In genomic region chr18:78962098-78962497, GRCh38 we compare ENCODE assay signal across 3 cellular contexts.
TF ChIP-seq lines count a peak whose summit lies in the region.

No MANE protein-coding gene starts in this region.

TF ChIP-seq in HepG2, 621 proteins besides CTCF, POLR2A, EP300 and RAD21:
- TF ChIP-seq E2F5 (CRISPR knock-in tag; conservative IDR thresholded peaks at IDR 0.05) (no peak), SP1 (IDR thresholded peaks at IDR 0.05) (no peak), SP1 (CRISPR knock-in tag; IDR thresholded peaks at IDR 0.05) (no peak), ETS1 (CRISPR knock-in tag; IDR thresholded peaks at IDR 0.05) (no peak), FOXA1 (IDR thresholded peaks at IDR 0.05) (0 out of 2 replicates have a peak, but pooled peaks have one; percentile 11), FOXA1 (CRISPR knock-in tag; IDR thresholded peaks at IDR 0.05) (no peak), PITX1 (CRISPR knock-in tag; IDR thresholded peaks at IDR 0.05) (no peak), TCF7 (IDR thresholded peaks at IDR 0.05; ENCODE audit: low read depth) (no peak), EHMT2 (IDR thresholded peaks at IDR 0.05; ENCODE audit: borderline replicate concordance, low read depth, low read length) (no peak), KAT7 (CRISPR knock-in tag; IDR thresholded peaks at IDR 0.05; ENCODE audit: borderline replicate concordance) (no peak)
- TF ChIP-seq, protein P1, sequence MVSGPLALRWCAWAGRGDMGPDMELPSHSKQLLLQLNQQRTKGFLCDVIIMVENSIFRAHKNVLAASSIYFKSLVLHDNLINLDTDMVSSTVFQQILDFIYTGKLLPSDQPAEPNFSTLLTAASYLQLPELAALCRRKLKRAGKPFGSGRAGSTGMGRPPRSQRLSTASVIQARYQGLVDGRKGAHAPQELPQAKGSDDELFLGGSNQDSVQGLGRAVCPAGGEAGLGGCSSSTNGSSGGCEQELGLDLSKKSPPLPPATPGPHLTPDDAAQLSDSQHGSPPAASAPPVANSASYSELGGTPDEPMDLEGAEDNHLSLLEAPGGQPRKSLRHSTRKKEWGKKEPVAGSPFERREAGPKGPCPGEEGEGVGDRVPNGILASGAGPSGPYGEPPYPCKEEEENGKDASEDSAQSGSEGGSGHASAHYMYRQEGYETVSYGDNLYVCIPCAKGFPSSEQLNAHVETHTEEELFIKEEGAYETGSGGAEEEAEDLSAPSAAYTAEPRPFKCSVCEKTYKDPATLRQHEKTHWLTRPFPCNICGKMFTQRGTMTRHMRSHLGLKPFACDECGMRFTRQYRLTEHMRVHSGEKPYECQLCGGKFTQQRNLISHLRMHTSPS (CRISPR knock-in tag; IDR thresholded peaks at IDR 0.05; ENCODE audit: low read depth), result no peak
- TF ChIP-seq, protein P2, sequence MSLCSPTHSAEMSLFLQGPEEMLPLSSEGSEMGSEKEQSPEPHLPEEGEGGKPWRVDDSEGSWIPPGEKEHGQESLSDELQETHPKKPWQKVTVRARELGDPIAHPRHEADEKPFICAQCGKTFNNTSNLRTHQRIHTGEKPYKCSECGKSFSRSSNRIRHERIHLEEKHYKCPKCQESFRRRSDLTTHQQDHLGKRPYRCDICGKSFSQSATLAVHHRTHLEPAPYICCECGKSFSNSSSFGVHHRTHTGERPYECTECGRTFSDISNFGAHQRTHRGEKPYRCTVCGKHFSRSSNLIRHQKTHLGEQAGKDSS (CRISPR knock-in tag; IDR thresholded peaks at IDR 0.05; ENCODE audit: borderline replicate concordance, low read depth), result no peak
- TF ChIP-seq, protein P3, sequence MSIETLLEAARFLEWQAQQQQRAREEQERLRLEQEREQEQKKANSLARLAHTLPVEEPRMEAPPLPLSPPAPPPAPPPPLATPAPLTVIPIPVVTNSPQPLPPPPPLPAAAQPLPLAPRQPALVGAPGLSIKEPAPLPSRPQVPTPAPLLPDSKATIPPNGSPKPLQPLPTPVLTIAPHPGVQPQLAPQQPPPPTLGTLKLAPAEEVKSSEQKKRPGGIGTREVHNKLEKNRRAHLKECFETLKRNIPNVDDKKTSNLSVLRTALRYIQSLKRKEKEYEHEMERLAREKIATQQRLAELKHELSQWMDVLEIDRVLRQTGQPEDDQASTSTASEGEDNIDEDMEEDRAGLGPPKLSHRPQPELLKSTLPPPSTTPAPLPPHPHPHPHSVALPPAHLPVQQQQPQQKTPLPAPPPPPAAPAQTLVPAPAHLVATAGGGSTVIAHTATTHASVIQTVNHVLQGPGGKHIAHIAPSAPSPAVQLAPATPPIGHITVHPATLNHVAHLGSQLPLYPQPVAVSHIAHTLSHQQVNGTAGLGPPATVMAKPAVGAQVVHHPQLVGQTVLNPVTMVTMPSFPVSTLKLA (IDR thresholded peaks at IDR 0.05), result peak; percentile 99

TF ChIP-seq in GM12878, 131 proteins besides CTCF, POLR2A, EP300 and RAD21:
- TF ChIP-seq STAT1 (conservative IDR thresholded peaks at IDR 0.05) (no peak), PBX3 (IDR thresholded peaks at IDR 0.05; ENCODE audit: insufficient replicate concordance, low read depth, low read length) (peak; percentile 15)
- TF ChIP-seq, protein P4, sequence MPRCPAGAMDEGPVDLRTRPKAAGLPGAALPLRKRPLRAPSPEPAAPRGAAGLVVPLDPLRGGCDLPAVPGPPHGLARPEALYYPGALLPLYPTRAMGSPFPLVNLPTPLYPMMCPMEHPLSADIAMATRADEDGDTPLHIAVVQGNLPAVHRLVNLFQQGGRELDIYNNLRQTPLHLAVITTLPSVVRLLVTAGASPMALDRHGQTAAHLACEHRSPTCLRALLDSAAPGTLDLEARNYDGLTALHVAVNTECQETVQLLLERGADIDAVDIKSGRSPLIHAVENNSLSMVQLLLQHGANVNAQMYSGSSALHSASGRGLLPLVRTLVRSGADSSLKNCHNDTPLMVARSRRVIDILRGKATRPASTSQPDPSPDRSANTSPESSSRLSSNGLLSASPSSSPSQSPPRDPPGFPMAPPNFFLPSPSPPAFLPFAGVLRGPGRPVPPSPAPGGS (IDR thresholded peaks at IDR 0.05; ENCODE audit: borderline replicate concordance, insufficient read depth, low read depth, low read length, poor library complexity, severe bottlenecking), result peak; percentile 55

TF ChIP-seq in H1, 55 proteins besides CTCF, POLR2A, EP300 and RAD21:
- no peak for TF ChIP-seq SRF (IDR thresholded peaks at IDR 0.05; ENCODE audit: low read depth, low read length)
- TF ChIP-seq CTBP2 (IDR thresholded peaks at IDR 0.05; ENCODE audit: borderline replicate concordance, insufficient read depth, insufficient read length, low read length), result no peak
- no peak for TF ChIP-seq ASH2L (IDR thresholded peaks at IDR 0.05; ENCODE audit: low read length)
- TF ChIP-seq HDAC2 (IDR thresholded peaks at IDR 0.05; ENCODE audit: borderline replicate concordance in 1 of 2, low read depth in 2 of 2, low read length in 2 of 2), result no peak
- TF ChIP-seq GTF2F1 (IDR thresholded peaks at IDR 0.05; ENCODE audit: borderline replicate concordance, low read depth, low read length), result no peak
- no peak for TF ChIP-seq EGR1 (IDR thresholded peaks at IDR 0.05; ENCODE audit: borderline replicate concordance, low read depth, low read length)
- TF ChIP-seq EZH2 (IDR thresholded peaks at IDR 0.05; ENCODE audit: low read depth, low read length, severe bottlenecking), result no peak
- no peak for TF ChIP-seq CREB1 (IDR thresholded peaks at IDR 0.05)
- TF ChIP-seq POU5F1 (IDR thresholded peaks at IDR 0.05; ENCODE audit: low read depth, low read length), result no peak
- no peak for TF ChIP-seq SUZ12 (IDR thresholded peaks at IDR 0.05; ENCODE audit: low read length)
- no peak for TF ChIP-seq SP1 (IDR thresholded peaks at IDR 0.05; ENCODE audit: low read depth, low read length)
- TF ChIP-seq CHD7 (IDR thresholded peaks at IDR 0.05; ENCODE audit: insufficient replicate concordance, low read length), result no peak
- TF ChIP-seq SP2 (IDR thresholded peaks at IDR 0.05; ENCODE audit: low read length), result no peak
- TF ChIP-seq MAFK (IDR thresholded peaks at IDR 0.05; ENCODE audit: low read depth, low read length), result no peak
- no peak for TF ChIP-seq PHF8 (conservative IDR thresholded peaks at IDR 0.05; ENCODE audit: low read depth, low read length)
TF ChIP-seq in H1: peak in this region for 0.
